In genomic region chrX:57227691-57228090, GRCh38 we compare ENCODE assay signal across 14 cellular contexts. TPM values are rescaled to one million over a fixed set of nuclear protein-coding genes. Genes with fewer than 3 reads are reported as not detected.
DNase-seq lines count a peak whose midpoint lies in the region; ATAC-seq, FAIRE-seq and TF ChIP-seq lines count a peak whose summit lies in the region.
"Had no signal": no experiment of that assay in that cellular context is flagged by ENCODE, and none has a peak within 500 bp of the region (broad histone marks: within the 10 kb centered on the region; RNA-seq: fewer than 3 reads in every experiment).

No MANE protein-coding gene starts in this region.

- CTCF ChIA-PET in GM12878 (lab: Yijun Ruan, JAX), result no interaction called here

- H4K20me1 ChIP-seq in GM12878 (ENCODE audit: control insufficient read depth, insufficient read depth), result no peaks in the 10 kb centered on the region

- TF ChIP-seq RAD21 in GM12878 (IDR thresholded peaks at IDR 0.05; ENCODE audit: insufficient read depth, low read depth, low read length), result no peak

- RAD21 ChIA-PET in GM12878 (lab: Charles Lee; ENCODE audit: unreplicated experiment), result no interaction called here

- WGBS in GM12878 (ENCODE audit: insufficient coverage, insufficient replicate concordance, low lambda C conversion rate, missing lambda C conversion rate), result 14% methylated on average over 2 of the region's 2 CpGs
- no CpG with 5 or more reads among the region's 2 CpGs for WGBS in esophagus squamous epithelium, 2 donors

- H3K9ac ChIP-seq in GM12878 (ENCODE audit: control insufficient read depth, insufficient read depth, low read length), result no peak overlapping the region

- H3K4me1 ChIP-seq in GM12878 (ENCODE audit: control insufficient read depth, insufficient read depth, low read length) (no peaks in the 10 kb centered on the region), mucosa of descending colon (ENCODE audit: low read depth) (no peaks in the 10 kb centered on the region), esophagus squamous epithelium (no peaks in the 10 kb centered on the region)

- no peaks in the 10 kb centered on the region for H3K4me1 Mint-ChIP-seq in stimulated activated naive CD8-positive, alpha-beta T cell treated with anti-CD3 and anti-CD28 coated beads, Interleukin-15, amount 100 ng/mL, for 72 hours
- H3K4me1 Mint-ChIP-seq: T-helper 17 cell had no signal

- no peaks in the 10 kb centered on the region for H3K9me3 ChIP-seq in GM12878 (replicated peaks; ENCODE audit: control insufficient read depth, insufficient read depth, low read length)
- H3K9me3 ChIP-seq in mucosa of descending colon, result no peaks in the 10 kb centered on the region
- no peaks in the 10 kb centered on the region for H3K9me3 ChIP-seq in esophagus squamous epithelium

- in situ Hi-C loops in GM12878 (cut with MboI), result no loop called here

- FAIRE-seq in GM12878 (lab: Jason Lieb, UNC), result no peak
- FAIRE-seq: endometrium had no signal

- no peak overlapping the region for H3K27ac ChIP-seq in GM12878 (ENCODE audit: control insufficient read depth, insufficient read depth)
- H3K27ac ChIP-seq in esophagus squamous epithelium, result no peak overlapping the region

- SMC1A ChIA-PET in GM12878 (lab: Charles Lee; ENCODE audit: uncharacterized antibody, unreplicated experiment), result no interaction called here

- no peaks in the 10 kb centered on the region for H3K36me3 ChIP-seq in GM12878 (ENCODE audit: control insufficient read depth in 2 of 2, insufficient read depth in 2 of 2, low read length in 1 of 2)
- H3K36me3 ChIP-seq in mucosa of descending colon (ENCODE audit: low read depth), result no peaks in the 10 kb centered on the region
- no peaks in the 10 kb centered on the region for H3K36me3 ChIP-seq in esophagus squamous epithelium

- no peak for TF ChIP-seq EP300 in GM12878 (IDR thresholded peaks at IDR 0.05; ENCODE audit: borderline replicate concordance in 1 of 2, control insufficient read depth in 1 of 2, low read depth in 2 of 2, low read length in 2 of 2)

- H3K9me3 Mint-ChIP-seq in stimulated activated naive CD8-positive, alpha-beta T cell treated with anti-CD3 and anti-CD28 coated beads, Interleukin-15, amount 100 ng/mL, for 72 hours, result peaks cover 8 to 11% of the 10 kb centered on the region in 2 donors

- H3K27ac Mint-ChIP-seq in stimulated activated naive CD8-positive, alpha-beta T cell treated with anti-CD3 and anti-CD28 coated beads, Interleukin-15, amount 100 ng/mL, for 72 hours, result no peak overlapping the region
- H3K27ac Mint-ChIP-seq: T-helper 17 cell had no signal

- BruUV-seq in GM12878 (replicated peaks; lab: Mats Ljungman, UMichigan), result no TSS peak

- H3K4me3 Mint-ChIP-seq in stimulated activated naive CD8-positive, alpha-beta T cell treated with anti-CD3 and anti-CD28 coated beads, Interleukin-15, amount 100 ng/mL, for 72 hours, result no peak overlapping the region
- H3K4me3 Mint-ChIP-seq: T-helper 17 cell had no signal

- no peak overlapping the region for H2AFZ ChIP-seq in GM12878 (ENCODE audit: control insufficient read depth, low read depth, low read length)

- POLR2A ChIA-PET in GM12878 (lab: Charles Lee), result no interaction called here

- H3K27me3 ChIP-seq in GM12878 (replicated peaks in 1 of 2; ENCODE audit: control insufficient read depth in 2 of 2, insufficient read depth in 2 of 2, low read length in 1 of 2) (no peaks in the 10 kb centered on the region), esophagus squamous epithelium (no peaks in the 10 kb centered on the region)

- ATAC-seq in GM12878 (peak; percentile 53), GM21619 (IDR thresholded peaks at IDR 0.05; ENCODE audit: unreplicated experiment) (no peak), mucosa of descending colon (no peak)
- peak; percentile 79 for ATAC-seq in stimulated activated naive CD8-positive, alpha-beta T cell treated with anti-CD3 and anti-CD28 coated beads, Interleukin-15, amount 100 ng/mL, for 72 hours
- ATAC-seq: T-helper 17 cell had no signal

- TF ChIP-seq CTCF in NB4 (IDR thresholded peaks at IDR 0.05; ENCODE audit: low read depth, low read length) (no peak), GM12878 (IDR thresholded peaks at IDR 0.05 in 2 of 3, conservative IDR thresholded peaks at IDR 0.05 in 1 of 3; ENCODE audit: control insufficient read depth in 2 of 3, extremely low read depth in 1 of 3, insufficient read depth in 1 of 3, low read depth in 3 of 3, low read length in 3 of 3) (no peak), mucosa of descending colon (IDR thresholded peaks at IDR 0.05) (no peak), esophagus squamous epithelium (IDR thresholded peaks at IDR 0.05) (no peak)

- H3K79me2 ChIP-seq in GM12878 (ENCODE audit: control insufficient read depth, insufficient read depth, low read length), result no peaks in the 10 kb centered on the region

- H3K4me3 ChIP-seq in NB4 (ENCODE audit: low read depth, low read length), result no peak overlapping the region
- H3K4me3 ChIP-seq in GM12878, result no peak overlapping the region
- H3K4me3 ChIP-seq in mucosa of descending colon, result no peak overlapping the region
- H3K4me3 ChIP-seq in esophagus squamous epithelium, result no peak overlapping the region

- DNase-seq in stimulated activated CD4-positive, alpha-beta T cell treated with anti-CD3 and anti-CD28 coated beads, Interleukin-15, amount 100 ng/mL, for 24 hours, result peak; percentile 3
- DNase-seq in stimulated activated CD4-positive, alpha-beta T cell treated with anti-CD3 and anti-CD28 coated beads, Interleukin-12 subunit alpha, Interleukin-12 subunit beta, amount 100 ng/mL, for 4 hours, result no peak
- DNase-seq in NB4 (ENCODE audit: low read depth) (peak; percentile 7), GM12878 (ENCODE audit: low read depth, low spot score) (no peak), mucosa of descending colon (no peak), esophagus squamous epithelium (lab: John Stamatoyannopoulos, UW) (no peak)
- peak in 1 of 2 donors; percentile 25 for DNase-seq in stimulated activated naive CD8-positive, alpha-beta T cell treated with anti-CD3 and anti-CD28 coated beads, Interleukin-15, amount 100 ng/mL, for 72 hours
- DNase-seq: midbrain, NCI-H774, substantia nigra, T-helper 17 cell had no signal

- intact Hi-C loops in GM12878 (cut with micrococcal nuclease; ENCODE audit: unreplicated experiment) (no loop called here), mucosa of descending colon (cut with DNase I, micrococcal nuclease) (no loop called here), esophagus squamous epithelium (cut with DNase I) (no loop called here)

- TF ChIP-seq POLR2A in NB4 (IDR thresholded peaks at IDR 0.05; ENCODE audit: extremely low read depth, insufficient read length) (no peak), GM12878 (IDR thresholded peaks at IDR 0.05; ENCODE audit: low read depth, low read length) (no peak), esophagus squamous epithelium (IDR thresholded peaks at IDR 0.05) (no peak)

- H3K27me3 Mint-ChIP-seq in stimulated activated naive CD8-positive, alpha-beta T cell treated with anti-CD3 and anti-CD28 coated beads, Interleukin-15, amount 100 ng/mL, for 72 hours, result no peaks in the 10 kb centered on the region
- H3K27me3 Mint-ChIP-seq: T-helper 17 cell had no signal

- H3K4me2 ChIP-seq in GM12878 (ENCODE audit: control insufficient read depth, insufficient read depth), result no peak overlapping the region

TF ChIP-seq in GM12878, 131 proteins besides CTCF, POLR2A, EP300 and RAD21:
- TF ChIP-seq IKZF1 (conservative IDR thresholded peaks at IDR 0.05) (no peak), BACH1 (IDR thresholded peaks at IDR 0.05; ENCODE audit: borderline replicate concordance) (peak; percentile 76; the same call in 1 of the 2 replicates)

RNA-seq across cellular contexts. Expression of gene FAAH2, which starts 58.8 kb away (rescaled TPM):
- total RNA-seq in GM12878 (2013; cell fraction: nucleolus; rRNA removed), result 22.9 and 31.0 TPM in 2 replicates
- total RNA-seq in GM12878 (2014; rRNA removed) (1.5 and 1.9 TPM in 2 replicates), GM12878 (2014; rRNA removed; fragmentation: Illumina TruSeq; extraction: Trizol) (1.8 and 2.0 TPM in 2 replicates), GM12878 (2021) (0.97 and 1.5 TPM in 2 replicates), mucosa of descending colon (10 to 100 TPM in 1 of 3 donors, 1 to 10 TPM in 2; 4.7 to 11.6 (median 7.2) TPM), esophagus squamous epithelium (10 to 100 TPM in 2 of 4 donors, 1 to 10 TPM in 2; 7.2 to 16.1 (median 10.1) TPM)
- polyA plus RNA-seq in GM12878 (2011; ENCODE audit: low read depth), result 1.3 TPM
- polyA plus RNA-seq in GM12878 (2011; rRNA removed) (5.4 and 6.6 TPM in 2 replicates), GM12878 (2014; fragmentation: Illumina TruSeq; extraction: Trizol) (1.2 and 2.2 TPM in 2 replicates), GM12878 (2014; fragmentation: Nextera tagmentation; extraction: Ambion mirVana) (1 to 10 TPM; 1.5 to 2.4 TPM), GM12878 (2014; rRNA removed) (1.3 and 1.5 TPM in 2 replicates), GM12878 (2016; fragmentation: Nextera tagmentation; extraction: Ambion mirVana) (1 to 10 TPM in 1 of 2 experiments, under 1 TPM in 1; 0.88 to 1.6 TPM)
- 1.9 and 4.6 TPM in 2 replicates for polyA plus RNA-seq in GM12878 (2011; cell fraction: cytosol; rRNA removed)
- polyA plus RNA-seq in GM12878 (2011; cell fraction: nucleus; rRNA removed), result 2.2 and 2.3 TPM in 2 replicates
- polyA plus RNA-seq in GM12878 (2012), result 2.3 and 2.6 TPM in 2 replicates
- 4.5 and 9.1 TPM in 2 replicates for polyA minus RNA-seq in GM12878 (2011; rRNA and poly(A)+ RNA removed)
- polyA minus RNA-seq in GM12878 (2011; cell fraction: cytosol; rRNA and poly(A)+ RNA removed), result 1.0 and 1.6 TPM in 2 replicates
- polyA minus RNA-seq in GM12878 (2011; cell fraction: nucleus; rRNA and poly(A)+ RNA removed), result 4.2 and 5.8 TPM in 2 replicates
- total RNA-seq: skeletal muscle tissue had no signal

Comparison
In these comparisons a context has a peak if more than half of its experiments do, and no peak if none do; other contexts are left out.
1. DNase-seq: peak in stimulated activated CD4-positive, alpha-beta T cell treated with anti-CD3 and anti-CD28 coated beads, Interleukin-15, amount 100 ng/mL, for 24 hours (single experiment) and NB4 (single experiment); none in stimulated activated CD4-positive, alpha-beta T cell treated with anti-CD3 and anti-CD28 coated beads, Interleukin-12 subunit alpha, Interleukin-12 subunit beta, amount 100 ng/mL, for 4 hours (single experiment), GM12878 (single experiment), mucosa of descending colon (0 of 3) and esophagus squamous epithelium (single experiment).
2. ATAC-seq: peak in GM12878 (single experiment) and stimulated activated naive CD8-positive, alpha-beta T cell treated with anti-CD3 and anti-CD28 coated beads, Interleukin-15, amount 100 ng/mL, for 72 hours (single experiment); none in GM21619 (single experiment) and mucosa of descending colon (single experiment).